1 cellular context compared by ENCODE assay signal in genomic region chr4:180449395-180449956, GRCh38.
TF ChIP-seq lines count a peak whose summit lies in the region.

No MANE protein-coding gene starts in this region.

TF ChIP-seq in HCT116, 20 proteins besides CTCF, POLR2A, EP300 and RAD21 (continued from another document):
- TF ChIP-seq JUND (IDR thresholded peaks at IDR 0.05) = peak; percentile 10; the same call in 1 of the 2 replicates
- no peak for TF ChIP-seq CEBPB (IDR thresholded peaks at IDR 0.05; ENCODE audit: low read depth)
- no peak for TF ChIP-seq YY1 (IDR thresholded peaks at IDR 0.05; ENCODE audit: extremely low read depth, insufficient replicate concordance, low read depth, low read length)
- TF ChIP-seq FOSL1 (IDR thresholded peaks at IDR 0.05; ENCODE audit: low read depth) = no peak
- no peak for TF ChIP-seq TCF7L2 (IDR thresholded peaks at IDR 0.05; ENCODE audit: borderline replicate concordance, extremely low read depth, insufficient read depth, insufficient read length)
- peak; percentile 76 for TF ChIP-seq POLR2AphosphoS5 (IDR thresholded peaks at IDR 0.05; ENCODE audit: low read depth, low read length)
- no peak for TF ChIP-seq EZH2 (IDR thresholded peaks at IDR 0.05)
- TF ChIP-seq SP1 (IDR thresholded peaks at IDR 0.05; ENCODE audit: low read depth) = no peak
- TF ChIP-seq EZH2phosphoT487 (IDR thresholded peaks at IDR 0.05; ENCODE audit: borderline replicate concordance) = no peak
- peak; percentile 19; the same call in 1 of the 2 replicates for TF ChIP-seq ELF1 (IDR thresholded peaks at IDR 0.05; ENCODE audit: borderline replicate concordance, low read depth)
- peak; percentile 63; the same call in 1 of the 2 replicates for TF ChIP-seq CBX3 (IDR thresholded peaks at IDR 0.05; ENCODE audit: low read depth)
- no peak for TF ChIP-seq EGR1 (IDR thresholded peaks at IDR 0.05; ENCODE audit: low read depth)
